Comparison of ENCODE assay signal across 11 cellular contexts in the genomic region with DNA sequence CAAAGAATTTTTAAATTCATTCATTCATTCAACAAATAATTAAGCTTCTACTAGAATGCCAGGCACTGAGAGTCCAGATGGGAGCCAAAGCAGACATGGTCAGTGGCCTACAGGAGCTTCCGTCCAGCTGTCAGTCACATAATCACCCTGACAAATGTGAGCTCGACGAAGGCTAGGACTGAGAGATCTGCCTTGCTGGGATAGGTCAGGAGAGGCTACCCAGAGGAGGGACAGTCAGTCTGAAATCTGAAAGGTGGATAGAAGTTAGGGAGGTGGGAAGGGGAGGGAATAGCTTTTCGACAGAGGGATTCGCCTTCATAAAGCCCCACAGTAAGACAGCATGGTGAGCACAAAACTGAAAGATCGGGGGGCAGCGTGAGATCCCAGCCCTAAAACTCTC. TPM values are rescaled to one million over a fixed set of nuclear protein-coding genes. Genes with fewer than 3 reads are reported as not detected.
DNase-seq lines count a peak whose midpoint lies in the region; ATAC-seq and TF ChIP-seq lines count a peak whose summit lies in the region.
"Had no signal": no experiment of that assay in that cellular context is flagged by ENCODE, and none has a peak within 500 bp of the region (broad histone marks: within the 10 kb centered on the region; RNA-seq: fewer than 3 reads in every experiment).

No MANE protein-coding gene starts in this region.

- peaks cover 50 to 98% (median 86%) of the 10 kb centered on the region in 3 donors for H3K4me1 ChIP-seq in esophagus squamous epithelium

- no peak for TF ChIP-seq POLR2A in esophagus squamous epithelium (IDR thresholded peaks at IDR 0.05)

- H3K9me3 ChIP-seq in esophagus squamous epithelium = no peaks in the 10 kb centered on the region

- no peaks in the 10 kb centered on the region for H3K27me3 Mint-ChIP-seq in stimulated activated naive CD8-positive, alpha-beta T cell treated with anti-CD3 and anti-CD28 coated beads, Interleukin-15, amount 100 ng/mL, for 72 hours
- no peaks in the 10 kb centered on the region for H3K27me3 Mint-ChIP-seq in progenitor cell of endocrine pancreas
- H3K27me3 Mint-ChIP-seq: IgD-negative memory B cell had no signal

- H3K27me3 ChIP-seq in esophagus squamous epithelium = no peaks in the 10 kb centered on the region
- H3K27me3 ChIP-seq: cardiac muscle cell had no signal

- no peak for DNase-seq in stimulated activated naive CD8-positive, alpha-beta T cell treated with anti-CD3 and anti-CD28 coated beads, Interleukin-15, amount 100 ng/mL, for 72 hours
- no peak for DNase-seq in stimulated activated naive CD8-positive, alpha-beta T cell treated with anti-CD3 and anti-CD28 coated beads, Interleukin-15, Interleukin-2, amounts not matched to agents 100 U/mL and 50 U/mL, for 24 hours
- no peak for DNase-seq in esophagus squamous epithelium (lab: John Stamatoyannopoulos, UW)
- DNase-seq in progenitor cell of endocrine pancreas (ENCODE audit: low spot score, unreplicated experiment) = no peak
- no peak for DNase-seq in NCI-H146 (lab: John Stamatoyannopoulos, UW)
- DNase-seq in NCI-H1048 (lab: John Stamatoyannopoulos, UW) = no peak
- DNase-seq in amygdala (lab: John Stamatoyannopoulos, UW) = no peak

- intact Hi-C loops in esophagus squamous epithelium (cut with DNase I) = no loop called here

- no peak for ATAC-seq in stimulated activated naive CD8-positive, alpha-beta T cell treated with anti-CD3 and anti-CD28 coated beads, Interleukin-15, amount 100 ng/mL, for 72 hours
- ATAC-seq in stimulated activated naive CD8-positive, alpha-beta T cell treated with anti-CD3 and anti-CD28 coated beads, Interleukin-15, Interleukin-2, amounts not matched to agents 100 U/mL and 50 U/mL, for 24 hours = no peak
- no peak for ATAC-seq in HG02678 (IDR thresholded peaks at IDR 0.05; ENCODE audit: unreplicated experiment)

- H3K36me3 Mint-ChIP-seq in progenitor cell of endocrine pancreas (ENCODE audit: insufficient read depth) = peaks cover 8% of the 10 kb centered on the region
- H3K36me3 Mint-ChIP-seq: IgD-negative memory B cell had no signal

- TF ChIP-seq CTCF in esophagus squamous epithelium (IDR thresholded peaks at IDR 0.05) (no peak), progenitor cell of endocrine pancreas (IDR thresholded peaks at IDR 0.05; ENCODE audit: unreplicated experiment) (no peak)

- peaks cover 13% of the 10 kb centered on the region for H3K4me1 Mint-ChIP-seq in stimulated activated naive CD8-positive, alpha-beta T cell treated with anti-CD3 and anti-CD28 coated beads, Interleukin-15, amount 100 ng/mL, for 72 hours
- peaks cover 26% of the 10 kb centered on the region for H3K4me1 Mint-ChIP-seq in progenitor cell of endocrine pancreas (ENCODE audit: low read depth)

- H3K36me3 ChIP-seq in esophagus squamous epithelium = peaks cover 0 to 18% (median 0%) of the 10 kb centered on the region in 3 donors
- H3K36me3 ChIP-seq: cardiac muscle cell had no signal

- H3K9me3 Mint-ChIP-seq in stimulated activated naive CD8-positive, alpha-beta T cell treated with anti-CD3 and anti-CD28 coated beads, Interleukin-15, amount 100 ng/mL, for 72 hours = no peaks in the 10 kb centered on the region
- no peaks in the 10 kb centered on the region for H3K9me3 Mint-ChIP-seq in progenitor cell of endocrine pancreas (ENCODE audit: low read depth)
- H3K9me3 Mint-ChIP-seq: IgD-negative memory B cell had no signal

- WGBS in esophagus squamous epithelium, 2 donors = 87 to 90% methylated on average over 7 of the region's 7 CpGs

- H3K27ac Mint-ChIP-seq in stimulated activated naive CD8-positive, alpha-beta T cell treated with anti-CD3 and anti-CD28 coated beads, Interleukin-15, amount 100 ng/mL, for 72 hours = peak overlapping the region; percentile 63 to 81
- peak overlapping the region; percentile 39 for H3K27ac Mint-ChIP-seq in progenitor cell of endocrine pancreas
- H3K27ac Mint-ChIP-seq: IgD-negative memory B cell had no signal

- H3K4me3 ChIP-seq in esophagus squamous epithelium = no peak overlapping the region
- H3K4me3 ChIP-seq: cardiac muscle cell, lung had no signal

- H3K27ac ChIP-seq in esophagus squamous epithelium = peak overlapping the region; percentile 89 to 97 (median 96)
- H3K27ac ChIP-seq: cardiac muscle cell had no signal

- H3K4me3 Mint-ChIP-seq in stimulated activated naive CD8-positive, alpha-beta T cell treated with anti-CD3 and anti-CD28 coated beads, Interleukin-15, amount 100 ng/mL, for 72 hours = no peak overlapping the region
- H3K4me3 Mint-ChIP-seq in progenitor cell of endocrine pancreas (ENCODE audit: low read depth) = no peak overlapping the region
- H3K4me3 Mint-ChIP-seq: IgD-negative memory B cell had no signal

RNA-seq across cellular contexts. Expression of a gene that starts 8.3 kb away (rescaled TPM):
- total RNA-seq in esophagus squamous epithelium (100 to 1,000 TPM in 3 of 4 donors, 10 to 100 TPM in 1; 78.7 to 237 (median 151) TPM), progenitor cell of endocrine pancreas (41.2 and 41.5 TPM in 2 replicates)

RNA-seq across cellular contexts. Expression of a gene that starts 40.6 kb away (rescaled TPM):
- total RNA-seq in esophagus squamous epithelium (100 to 1,000 TPM; 115 to 229 (median 175) TPM), progenitor cell of endocrine pancreas (406 and 423 TPM in 2 replicates)
